ENCODE assay signal across 16 cellular contexts in the genomic region with DNA sequence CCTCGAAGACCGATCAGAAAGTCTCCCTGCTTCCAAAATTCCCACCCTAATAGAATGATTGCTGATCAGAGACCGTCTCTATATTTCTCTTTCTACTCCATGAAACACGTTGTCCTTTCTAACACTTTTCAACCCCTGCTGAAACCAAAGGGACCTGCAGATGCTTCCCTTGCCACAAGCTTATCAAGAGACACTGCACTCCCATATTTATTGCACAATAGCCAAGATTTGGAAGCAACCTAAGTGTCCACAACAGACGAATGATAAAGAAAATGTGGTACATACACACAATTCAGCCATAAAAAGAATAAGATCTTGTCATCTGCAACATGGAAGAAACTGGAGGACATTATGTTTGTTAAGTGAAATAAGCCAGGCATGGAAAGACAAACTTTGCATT.
A peak's percentile ranks its signal among the peaks of the same experiment; 100 is the strongest.
DNase-seq lines count a peak whose midpoint lies in the region; ATAC-seq, FAIRE-seq and TF ChIP-seq lines count a peak whose summit lies in the region.
"Had no signal": no experiment of that assay in that cellular context is flagged by ENCODE, and none has a peak within 500 bp of the region (broad histone marks: within the 10 kb centered on the region; RNA-seq: fewer than 3 reads in every experiment).

No MANE protein-coding gene starts in this region.

- CTCF ChIA-PET in H1 (lab: Charles Lee; ENCODE audit: partially characterized antibody) = interaction anchor here (1.0 to 1.5 kb wide), 2 partner anchors 39 to 46 kb away, joined by 3 read pairs; no protein-coding TSS in a partner anchor

- H2BK20ac ChIP-seq in H1 (ENCODE audit: low read length) = no peak overlapping the region

- H3K18ac ChIP-seq in H1 (ENCODE audit: extremely low read depth, low read length) = no peak overlapping the region

- no peak overlapping the region for H2BK120ac ChIP-seq in H1 (replicated peaks; ENCODE audit: low read depth, low read length)

- H3K4me2 ChIP-seq in H1 (ENCODE audit: insufficient read depth in 1 of 2, low read depth in 2 of 2, low read length in 2 of 2) = no peak overlapping the region
- H3K4me2 ChIP-seq: BLaER1 had no signal

- no peak for FAIRE-seq in H1 (lab: Jason Lieb, UNC)
- FAIRE-seq: GM19239, H54 had no signal

- no peak overlapping the region for H3K9ac ChIP-seq in H1 (replicated peaks in 1 of 4; ENCODE audit: extremely low read depth in 1 of 4, low read depth in 3 of 4, low read length in 3 of 4)
- H3K9ac ChIP-seq: BLaER1 had no signal

- 97% methylated on average over 5 of the region's 5 CpGs; no CpG with 5 or more reads in 1 of the 2 experiments for WGBS in H1 (ENCODE audit: extremely low coverage in 1 of 2, insufficient coverage in 1 of 2, insufficient read length in 1 of 2, insufficient replicate concordance in 2 of 2, low coverage in 1 of 2, low lambda C conversion rate in 2 of 2, missing lambda C conversion rate in 1 of 2), 2 experiments

- peaks cover 0 to 12% (median 5%) of the 10 kb centered on the region in 4 experiments; a peak in 5 of 7 replicates for H3K4me1 ChIP-seq in H1 (replicated peaks in 1 of 4; ENCODE audit: control insufficient read depth in 3 of 4, insufficient read depth in 4 of 4, low read length in 3 of 4)
- H3K4me1 ChIP-seq in gastrocnemius medialis = no peaks in the 10 kb centered on the region
- H3K4me1 ChIP-seq: BLaER1, Caco-2 had no signal

- in situ Hi-C loops in gastrocnemius medialis (cut with MboI; ENCODE audit: low sequenced_read_pairs in 4 of 4) = no loop called here

- no peak overlapping the region for H2BK15ac ChIP-seq in H1 (ENCODE audit: low read length)

- H3K14ac ChIP-seq in H1 (ENCODE audit: insufficient read length) = no peak overlapping the region

- ATAC-seq in gastrocnemius medialis = no peak

- H4K5ac ChIP-seq in H1 (ENCODE audit: insufficient read length, low read depth, low read length) = no peak overlapping the region

- H3K36me3 ChIP-seq in H1 (ENCODE audit: control insufficient read depth in 2 of 4, insufficient read depth in 4 of 4, low read length in 3 of 4) = no peaks in the 10 kb centered on the region
- no peaks in the 10 kb centered on the region for H3K36me3 ChIP-seq in gastrocnemius medialis
- H3K36me3 ChIP-seq: BLaER1 had no signal

- peaks cover 13% of the 10 kb centered on the region for H3K27me3 Mint-ChIP-seq in activated CD4-positive, alpha-beta T cell treated with anti-CD3 and anti-CD28 coated beads, Interleukin-2, amount 10 ng/mL, durations not matched to agents 24 days and 14 days

- no peaks in the 10 kb centered on the region for H3K79me1 ChIP-seq in H1 (ENCODE audit: low read depth, low read length)

- no peak overlapping the region for H3K4me3 ChIP-seq in H1 (ENCODE audit: extremely low read depth in 1 of 4, insufficient read depth in 2 of 4, low read depth in 3 of 4, low read length in 4 of 4)
- H3K4me3 ChIP-seq in gastrocnemius medialis = no peak overlapping the region
- H3K4me3 ChIP-seq: BLaER1 had no signal

- H2AK5ac ChIP-seq in H1 (ENCODE audit: low read depth, low read length) = no peak overlapping the region

- H3K9me3 Mint-ChIP-seq in activated CD4-positive, alpha-beta T cell treated with anti-CD3 and anti-CD28 coated beads, Interleukin-2, amount 10 ng/mL, durations not matched to agents 24 days and 14 days = no peaks in the 10 kb centered on the region
- H3K9me3 Mint-ChIP-seq: CD8-positive, alpha-beta memory T cell had no signal

- H2BK5ac ChIP-seq in H1 (ENCODE audit: low read depth, low read length) = no peak overlapping the region

- TF ChIP-seq CTCF in H1 (IDR thresholded peaks at IDR 0.05; ENCODE audit: control extremely low read depth in 1 of 3, insufficient read depth in 1 of 3, low read depth in 1 of 3, low read length in 3 of 3) (no peak), gastrocnemius medialis (IDR thresholded peaks at IDR 0.05 in 4 of 5, conservative IDR thresholded peaks at IDR 0.05 in 1 of 5) (no peak)

- H3K27me3 ChIP-seq in H1 (replicated peaks in 1 of 4; ENCODE audit: control insufficient read depth in 3 of 4, extremely low read depth in 1 of 4, insufficient read depth in 3 of 4, low read length in 3 of 4) = no peaks in the 10 kb centered on the region; a peak in 1 of 7 replicates
- peaks cover 0 to 8% (median 2%) of the 10 kb centered on the region in 3 donors for H3K27me3 ChIP-seq in gastrocnemius medialis
- H3K27me3 ChIP-seq: BLaER1 had no signal

- no peak overlapping the region for H3K4me3 Mint-ChIP-seq in activated CD4-positive, alpha-beta T cell treated with anti-CD3 and anti-CD28 coated beads, Interleukin-2, amount 10 ng/mL, durations not matched to agents 24 days and 14 days
- H3K4me3 Mint-ChIP-seq: CD8-positive, alpha-beta memory T cell had no signal

- no peak for TF ChIP-seq RAD21 in H1 (IDR thresholded peaks at IDR 0.05 in 1 of 2, conservative IDR thresholded peaks at IDR 0.05 in 1 of 2; ENCODE audit: low read depth in 2 of 2, low read length in 2 of 2)

- no peaks in the 10 kb centered on the region for H3K4me1 Mint-ChIP-seq in activated CD4-positive, alpha-beta T cell treated with anti-CD3 and anti-CD28 coated beads, Interleukin-2, amount 10 ng/mL, durations not matched to agents 24 days and 14 days
- H3K4me1 Mint-ChIP-seq: CD8-positive, alpha-beta memory T cell had no signal

- H3K36me3 Mint-ChIP-seq in activated CD4-positive, alpha-beta T cell treated with anti-CD3 and anti-CD28 coated beads, Interleukin-2, amount 10 ng/mL, durations not matched to agents 24 days and 14 days (ENCODE audit: low read depth) = no peaks in the 10 kb centered on the region
- H3K36me3 Mint-ChIP-seq: CD8-positive, alpha-beta memory T cell had no signal

- H3K56ac ChIP-seq in H1 (replicated peaks; ENCODE audit: insufficient read length, low read depth, low read length) = no peak overlapping the region

- H2BK12ac ChIP-seq in H1 (ENCODE audit: low read depth, low read length) = no peak overlapping the region; the same call in 1 of the 2 replicates

- no peak overlapping the region for H3K4ac ChIP-seq in H1 (replicated peaks; ENCODE audit: insufficient read length, low read depth, low read length)

- no peak for DNase-seq in activated CD4-positive, alpha-beta T cell treated with anti-CD3 and anti-CD28 coated beads, Interleukin-2, amount 10 ng/mL, durations not matched to agents 24 days and 14 days
- no peak for DNase-seq in activated CD4-positive, alpha-beta T cell treated with anti-CD3 and anti-CD28 coated beads, Interleukin-2, amount 50 U/mL, for 4 hours
- DNase-seq in OCI-M1 (lab: John Stamatoyannopoulos, UW) (peak; percentile 36), H1 (ENCODE audit: low read depth in 1 of 2, low spot score in 2 of 2) (no peak), gastrocnemius medialis (no peak), cerebellar cortex (ENCODE audit: low spot score) (no peak), hippocampal formation (lab: John Stamatoyannopoulos, UW) (no peak)
- DNase-seq: AML-193; Caco-2; CD8-positive, alpha-beta memory T cell; GF-D8; KBM-7 had no signal

- POLR2A ChIA-PET in H1 (lab: Charles Lee; ENCODE audit: partially characterized antibody) = interaction anchor here (1.2 kb wide), 1 partner anchor 34 kb away, joined by 3 read pairs; no protein-coding TSS in a partner anchor

- H3K23ac ChIP-seq in H1 (ENCODE audit: insufficient read length) = no peak overlapping the region

- no peaks in the 10 kb centered on the region for H3K79me2 ChIP-seq in H1 (ENCODE audit: control insufficient read depth in 1 of 2, insufficient read depth in 2 of 2, low read length in 2 of 2)

- TF ChIP-seq POLR2A in H1 (IDR thresholded peaks at IDR 0.05; ENCODE audit: control extremely low read depth in 1 of 2, low read depth in 2 of 2, low read length in 2 of 2) (no peak), gastrocnemius medialis (IDR thresholded peaks at IDR 0.05) (no peak)

- H3K9me3 ChIP-seq in H1 (ENCODE audit: insufficient read depth in 2 of 2, low read depth in 1 of 2, low read length in 1 of 2) (0 out of 4 replicates have a peak, but pooled peaks cover 0 to 2% of the 10 kb centered on the region in 2 experiments), gastrocnemius medialis (no peaks in the 10 kb centered on the region)
- H3K9me3 ChIP-seq: BLaER1, Caco-2 had no signal

- H2AFZ ChIP-seq in H1 (ENCODE audit: low read length) = no peak overlapping the region

- H4K8ac ChIP-seq in H1 (ENCODE audit: extremely low read depth, insufficient read depth, low read length) = no peak overlapping the region

- H3K27ac ChIP-seq in H1 (ENCODE audit: low read depth, low read length) (no peak overlapping the region), gastrocnemius medialis (no peak overlapping the region)
- H3K27ac ChIP-seq: 22Rv1, BLaER1 had no signal

- intact Hi-C loops in activated CD4-positive, alpha-beta T cell treated with anti-CD3 and anti-CD28 coated beads, Interleukin-2, amount 10 ng/mL, durations not matched to agents 24 days and 14 days (cut with micrococcal nuclease) = no loop called here
- intact Hi-C loops in gastrocnemius medialis (cut with DNase I; ENCODE audit: low total_unique reads) = no loop called here

- TF ChIP-seq EP300 in H1 (IDR thresholded peaks at IDR 0.05; ENCODE audit: borderline replicate concordance in 1 of 2, low read depth in 2 of 2, low read length in 2 of 2) = no peak

- H4K20me1 ChIP-seq in H1 (replicated peaks in 1 of 2; ENCODE audit: control insufficient read depth in 1 of 2, insufficient read depth in 2 of 2, low read length in 2 of 2) = no peaks in the 10 kb centered on the region
- H4K20me1 ChIP-seq: BLaER1 had no signal

- H4K91ac ChIP-seq in H1 (replicated peaks; ENCODE audit: insufficient read length, low read length) = no peak overlapping the region

- no peaks in the 10 kb centered on the region for H3K23me2 ChIP-seq in H1 (ENCODE audit: low read depth, low read length)

- H3K27ac Mint-ChIP-seq in activated CD4-positive, alpha-beta T cell treated with anti-CD3 and anti-CD28 coated beads, Interleukin-2, amount 10 ng/mL, durations not matched to agents 24 days and 14 days = peak overlapping the region; percentile 2
- H3K27ac Mint-ChIP-seq: CD8-positive, alpha-beta memory T cell had no signal

TF ChIP-seq in H1, 55 proteins besides CTCF, POLR2A, EP300 and RAD21 (continues in another document):
- TF ChIP-seq JUN (IDR thresholded peaks at IDR 0.05; ENCODE audit: low read depth, low read length) = no peak
- no peak for TF ChIP-seq YY1 (IDR thresholded peaks at IDR 0.05; ENCODE audit: low read depth, low read length)
- TF ChIP-seq RFX5 (IDR thresholded peaks at IDR 0.05; ENCODE audit: borderline replicate concordance, low read depth, low read length) = no peak
